ENCODE assay signal across 8 cellular contexts in genomic region chr10:101042118-101042517, GRCh38. TPM values are rescaled to one million over a fixed set of nuclear protein-coding genes. Genes with fewer than 3 reads are reported as not detected.
DNase-seq lines count a peak whose midpoint lies in the region; ATAC-seq and TF ChIP-seq lines count a peak whose summit lies in the region.

No MANE protein-coding gene starts in this region.

- intact Hi-C loops in CD4-positive, alpha-beta T cell (cut with DNase I, micrococcal nuclease) = loop anchor here (2.0 to 10.0 kb wide), 4 partner anchors 19 to 1703 kb away; partner anchors contain the start of genes BLOC1S2 (in 1 of the 2), KAZALD1 (in 1 of the 2) and WBP1L (in 1 of the 2)
- intact Hi-C loops in ovary (cut with DNase I) = no loop called here
- intact Hi-C loops in head of caudate nucleus (cut with DNase I) = no loop called here

- H3K9me3 ChIP-seq in CD4-positive, alpha-beta T cell (ENCODE audit: control insufficient read depth, low read length) = no peaks in the 10 kb centered on the region
- no peaks in the 10 kb centered on the region for H3K9me3 ChIP-seq in ovary

- CTCF ChIA-PET in CD4-positive, alpha-beta T cell (lab: Charles Lee) = interaction anchor here (0.8 to 3.7 kb wide), 12 partner anchors 9 to 506 kb away, joined by 3 to 36 read pairs (median 8); partner anchors contain the start of genes HIF1AN, KAZALD1, PDZD7 and SFXN3
- CTCF ChIA-PET in RWPE1 (lab: Yijun Ruan, JAX) = interaction anchor here (0.6 to 5.3 kb wide), 19 partner anchors 9 to 529 kb away, joined by 3 to 32 read pairs (median 4); partner anchors contain the start of gene KAZALD1

- H3K4me3 ChIP-seq in epithelial cell of esophagus (ENCODE audit: low read length) = peak overlapping the region; percentile 68
- H3K4me3 ChIP-seq in ovary = peak overlapping the region; percentile 51

- DNase-seq in CD4-positive, alpha-beta T cell = no peak
- DNase-seq in RWPE1 (ENCODE audit: low spot score) (no peak), epithelial cell of esophagus (ENCODE audit: low read depth) (no peak), ovary (no peak), cerebellum (ENCODE audit: low spot score) (no peak), head of caudate nucleus (no peak)

- 55 to 58% (median 55%) methylated on average over 4 of the region's 4 CpGs for WGBS in ovary, 3 donors

- no peak overlapping the region for H3K27ac ChIP-seq in CD4-positive, alpha-beta T cell (ENCODE audit: low read depth, low read length)
- peak overlapping the region; percentile 96 for H3K27ac ChIP-seq in RWPE1
- H3K27ac ChIP-seq in ovary = peak overlapping the region; percentile 54 to 76

- POLR2A ChIA-PET in CD4-positive, alpha-beta T cell (lab: Charles Lee) = interaction anchor here (1.0 to 4.9 kb wide), 9 partner anchors 8 to 80 kb away, joined by 3 to 48 read pairs (median 5); partner anchors contain the start of genes KAZALD1, PDZD7 and SFXN3
- POLR2A ChIA-PET in RWPE1 (lab: Yijun Ruan, JAX; ENCODE audit: low non-redundant PET) = interaction anchor here (0.5 to 2.3 kb wide), 8 partner anchors 9 to 100 kb away, joined by 3 to 11 read pairs (median 4); partner anchors contain the start of gene KAZALD1

- no peak for TF ChIP-seq EP300 in ovary (IDR thresholded peaks at IDR 0.05)

- no peak for ATAC-seq in CD4-positive, alpha-beta T cell (ENCODE audit: poor library complexity)
- ATAC-seq in GM18867 (IDR thresholded peaks at IDR 0.05; ENCODE audit: unreplicated experiment) = no peak
- ATAC-seq in HG02763 (IDR thresholded peaks at IDR 0.05; ENCODE audit: unreplicated experiment) = no peak

- H3K9me3 Mint-ChIP-seq in CD4-positive, alpha-beta T cell = no peaks in the 10 kb centered on the region

- peaks cover 30% of the 10 kb centered on the region for H3K36me3 Mint-ChIP-seq in CD4-positive, alpha-beta T cell (ENCODE audit: low read depth)

- peaks cover 14% of the 10 kb centered on the region for H3K27me3 Mint-ChIP-seq in CD4-positive, alpha-beta T cell

- H3K27me3 ChIP-seq in CD4-positive, alpha-beta T cell (ENCODE audit: control insufficient read depth, insufficient read depth, low read length) = peaks cover 5% of the 10 kb centered on the region
- H3K27me3 ChIP-seq in ovary = no peaks in the 10 kb centered on the region

- no peaks in the 10 kb centered on the region for H3K36me3 ChIP-seq in ovary

- H3K4me1 Mint-ChIP-seq in CD4-positive, alpha-beta T cell (ENCODE audit: low read depth) = peaks cover 26% of the 10 kb centered on the region

- TF ChIP-seq POLR2A in ovary (IDR thresholded peaks at IDR 0.05) = no peak

- TF ChIP-seq CTCF in CD4-positive, alpha-beta T cell (IDR thresholded peaks at IDR 0.05) = no peak
- TF ChIP-seq CTCF in RWPE1 (conservative IDR thresholded peaks at IDR 0.05; ENCODE audit: low read depth) = no peak
- TF ChIP-seq CTCF in epithelial cell of esophagus (IDR thresholded peaks at IDR 0.05; ENCODE audit: insufficient read depth, low read depth, low read length, missing control alignments) = no peak
- TF ChIP-seq CTCF in ovary (IDR thresholded peaks at IDR 0.05) = no peak

- H3K4me1 ChIP-seq in ovary (ENCODE audit: insufficient read depth) = peaks cover 3% of the 10 kb centered on the region

- peak overlapping the region; percentile 76 for H3K27ac Mint-ChIP-seq in CD4-positive, alpha-beta T cell

- H3K4me3 Mint-ChIP-seq in CD4-positive, alpha-beta T cell = peak overlapping the region; percentile 95

RNA-seq across cellular contexts. Expression of gene SFXN3, which starts 11.1 kb away (rescaled TPM):
- total RNA-seq in CD4-positive, alpha-beta T cell = 10 to 100 TPM; 43.2 to 48.3 TPM
- total RNA-seq in ovary = 10 to 100 TPM; 20.2 to 47.0 (median 28.6) TPM
- polyA plus RNA-seq in ovary = 10 to 100 TPM; 26.5 to 51.5 TPM
- total RNA-seq in cerebellum = 47.7 TPM

RNA-seq across cellular contexts. Expression of gene PDZD7, which starts 11.2 kb away (rescaled TPM):
- total RNA-seq in CD4-positive, alpha-beta T cell = 1 to 10 TPM; 1.7 to 3.1 TPM
- total RNA-seq in ovary = 1 to 10 TPM in 2 of 7 donors, under 1 TPM in 5; 0.56 to 1.2 (median 0.74) TPM
- polyA plus RNA-seq in ovary = under 1 TPM; 0.07 to 0.44 TPM
- total RNA-seq in cerebellum = 5.9 TPM

RNA-seq across cellular contexts. Expression of gene KAZALD1, which starts 19.7 kb away (rescaled TPM):
- total RNA-seq in CD4-positive, alpha-beta T cell = not detected
- total RNA-seq in ovary = 1 to 10 TPM in 2 of 7 donors, under 1 TPM in 3, not detected in 2; 0.57 to 1.4 (median 0.94) TPM
- polyA plus RNA-seq in ovary = 1 to 10 TPM in 1 of 2 donors, under 1 TPM in 1; 0.46 to 1.9 TPM
- 1.3 TPM for total RNA-seq in cerebellum

RNA-seq across cellular contexts. Expression of gene LZTS2, which starts 42.5 kb away (rescaled TPM):
- total RNA-seq in CD4-positive, alpha-beta T cell = 1 to 10 TPM; 9.0 to 9.6 TPM
- total RNA-seq in ovary = 100 to 1,000 TPM in 2 of 7 donors, 10 to 100 TPM in 5; 60.6 to 121 (median 77.4) TPM
- polyA plus RNA-seq in ovary = 10 to 100 TPM in 1 of 2 donors, 1 to 10 TPM in 1; 9.4 to 93.9 TPM
- total RNA-seq in cerebellum = 23.9 TPM

RNA-seq across cellular contexts. Expression of gene TWNK, which starts 54.8 kb away (rescaled TPM):
- total RNA-seq in CD4-positive, alpha-beta T cell = 1 to 10 TPM; 2.7 to 2.8 TPM
- total RNA-seq in ovary = 10 to 100 TPM in 4 of 7 donors, 1 to 10 TPM in 3; 2.4 to 13.9 (median 10.7) TPM
- 10 to 100 TPM in 1 of 2 donors, 1 to 10 TPM in 1; 5.3 to 12.5 TPM for polyA plus RNA-seq in ovary
- total RNA-seq in cerebellum = 5.6 TPM

Comparison
In these comparisons a context has a peak if more than half of its experiments do, and no peak if none do; other contexts are left out.
1. intact Hi-C loops: an anchor here in CD4-positive, alpha-beta T cell (2.0 to 10.0 kb wide); none called in ovary and head of caudate nucleus.